Comparison of ENCODE assay signal across 3 cellular contexts in genomic region chr6:170525795-170526194, GRCh38.
TF ChIP-seq lines count a peak whose summit lies in the region.

No MANE protein-coding gene starts in this region.

TF ChIP-seq in HEK293T, 16 proteins besides CTCF, POLR2A, EP300 and RAD21:
- no peak for TF ChIP-seq FOXA1 (IDR thresholded peaks at IDR 0.05)
- no peak for TF ChIP-seq FOXM1 (IDR thresholded peaks at IDR 0.05; ENCODE audit: borderline replicate concordance)
- no peak for TF ChIP-seq SUZ12 (IDR thresholded peaks at IDR 0.05)
- peak; percentile 82 for TF ChIP-seq PKNOX1 (IDR thresholded peaks at IDR 0.05)
- no peak for TF ChIP-seq CTBP1 (IDR thresholded peaks at IDR 0.05; ENCODE audit: borderline replicate concordance)

TF ChIP-seq in H1, 55 proteins besides CTCF, POLR2A, EP300 and RAD21:
- TF ChIP-seq KDM1A (IDR thresholded peaks at IDR 0.05; ENCODE audit: borderline replicate concordance, low read length) = no peak
- TF ChIP-seq, protein P1, sequence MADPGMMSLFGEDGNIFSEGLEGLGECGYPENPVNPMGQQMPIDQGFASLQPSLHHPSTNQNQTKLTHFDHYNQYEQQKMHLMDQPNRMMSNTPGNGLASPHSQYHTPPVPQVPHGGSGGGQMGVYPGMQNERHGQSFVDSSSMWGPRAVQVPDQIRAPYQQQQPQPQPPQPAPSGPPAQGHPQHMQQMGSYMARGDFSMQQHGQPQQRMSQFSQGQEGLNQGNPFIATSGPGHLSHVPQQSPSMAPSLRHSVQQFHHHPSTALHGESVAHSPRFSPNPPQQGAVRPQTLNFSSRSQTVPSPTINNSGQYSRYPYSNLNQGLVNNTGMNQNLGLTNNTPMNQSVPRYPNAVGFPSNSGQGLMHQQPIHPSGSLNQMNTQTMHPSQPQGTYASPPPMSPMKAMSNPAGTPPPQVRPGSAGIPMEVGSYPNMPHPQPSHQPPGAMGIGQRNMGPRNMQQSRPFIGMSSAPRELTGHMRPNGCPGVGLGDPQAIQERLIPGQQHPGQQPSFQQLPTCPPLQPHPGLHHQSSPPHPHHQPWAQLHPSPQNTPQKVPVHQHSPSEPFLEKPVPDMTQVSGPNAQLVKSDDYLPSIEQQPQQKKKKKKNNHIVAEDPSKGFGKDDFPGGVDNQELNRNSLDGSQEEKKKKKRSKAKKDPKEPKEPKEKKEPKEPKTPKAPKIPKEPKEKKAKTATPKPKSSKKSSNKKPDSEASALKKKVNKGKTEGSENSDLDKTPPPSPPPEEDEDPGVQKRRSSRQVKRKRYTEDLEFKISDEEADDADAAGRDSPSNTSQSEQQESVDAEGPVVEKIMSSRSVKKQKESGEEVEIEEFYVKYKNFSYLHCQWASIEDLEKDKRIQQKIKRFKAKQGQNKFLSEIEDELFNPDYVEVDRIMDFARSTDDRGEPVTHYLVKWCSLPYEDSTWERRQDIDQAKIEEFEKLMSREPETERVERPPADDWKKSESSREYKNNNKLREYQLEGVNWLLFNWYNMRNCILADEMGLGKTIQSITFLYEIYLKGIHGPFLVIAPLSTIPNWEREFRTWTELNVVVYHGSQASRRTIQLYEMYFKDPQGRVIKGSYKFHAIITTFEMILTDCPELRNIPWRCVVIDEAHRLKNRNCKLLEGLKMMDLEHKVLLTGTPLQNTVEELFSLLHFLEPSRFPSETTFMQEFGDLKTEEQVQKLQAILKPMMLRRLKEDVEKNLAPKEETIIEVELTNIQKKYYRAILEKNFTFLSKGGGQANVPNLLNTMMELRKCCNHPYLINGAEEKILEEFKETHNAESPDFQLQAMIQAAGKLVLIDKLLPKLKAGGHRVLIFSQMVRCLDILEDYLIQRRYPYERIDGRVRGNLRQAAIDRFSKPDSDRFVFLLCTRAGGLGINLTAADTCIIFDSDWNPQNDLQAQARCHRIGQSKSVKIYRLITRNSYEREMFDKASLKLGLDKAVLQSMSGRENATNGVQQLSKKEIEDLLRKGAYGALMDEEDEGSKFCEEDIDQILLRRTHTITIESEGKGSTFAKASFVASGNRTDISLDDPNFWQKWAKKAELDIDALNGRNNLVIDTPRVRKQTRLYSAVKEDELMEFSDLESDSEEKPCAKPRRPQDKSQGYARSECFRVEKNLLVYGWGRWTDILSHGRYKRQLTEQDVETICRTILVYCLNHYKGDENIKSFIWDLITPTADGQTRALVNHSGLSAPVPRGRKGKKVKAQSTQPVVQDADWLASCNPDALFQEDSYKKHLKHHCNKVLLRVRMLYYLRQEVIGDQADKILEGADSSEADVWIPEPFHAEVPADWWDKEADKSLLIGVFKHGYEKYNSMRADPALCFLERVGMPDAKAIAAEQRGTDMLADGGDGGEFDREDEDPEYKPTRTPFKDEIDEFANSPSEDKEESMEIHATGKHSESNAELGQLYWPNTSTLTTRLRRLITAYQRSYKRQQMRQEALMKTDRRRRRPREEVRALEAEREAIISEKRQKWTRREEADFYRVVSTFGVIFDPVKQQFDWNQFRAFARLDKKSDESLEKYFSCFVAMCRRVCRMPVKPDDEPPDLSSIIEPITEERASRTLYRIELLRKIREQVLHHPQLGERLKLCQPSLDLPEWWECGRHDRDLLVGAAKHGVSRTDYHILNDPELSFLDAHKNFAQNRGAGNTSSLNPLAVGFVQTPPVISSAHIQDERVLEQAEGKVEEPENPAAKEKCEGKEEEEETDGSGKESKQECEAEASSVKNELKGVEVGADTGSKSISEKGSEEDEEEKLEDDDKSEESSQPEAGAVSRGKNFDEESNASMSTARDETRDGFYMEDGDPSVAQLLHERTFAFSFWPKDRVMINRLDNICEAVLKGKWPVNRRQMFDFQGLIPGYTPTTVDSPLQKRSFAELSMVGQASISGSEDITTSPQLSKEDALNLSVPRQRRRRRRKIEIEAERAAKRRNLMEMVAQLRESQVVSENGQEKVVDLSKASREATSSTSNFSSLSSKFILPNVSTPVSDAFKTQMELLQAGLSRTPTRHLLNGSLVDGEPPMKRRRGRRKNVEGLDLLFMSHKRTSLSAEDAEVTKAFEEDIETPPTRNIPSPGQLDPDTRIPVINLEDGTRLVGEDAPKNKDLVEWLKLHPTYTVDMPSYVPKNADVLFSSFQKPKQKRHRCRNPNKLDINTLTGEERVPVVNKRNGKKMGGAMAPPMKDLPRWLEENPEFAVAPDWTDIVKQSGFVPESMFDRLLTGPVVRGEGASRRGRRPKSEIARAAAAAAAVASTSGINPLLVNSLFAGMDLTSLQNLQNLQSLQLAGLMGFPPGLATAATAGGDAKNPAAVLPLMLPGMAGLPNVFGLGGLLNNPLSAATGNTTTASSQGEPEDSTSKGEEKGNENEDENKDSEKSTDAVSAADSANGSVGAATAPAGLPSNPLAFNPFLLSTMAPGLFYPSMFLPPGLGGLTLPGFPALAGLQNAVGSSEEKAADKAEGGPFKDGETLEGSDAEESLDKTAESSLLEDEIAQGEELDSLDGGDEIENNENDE (IDR thresholded peaks at IDR 0.05; ENCODE audit: insufficient replicate concordance, low read length) = no peak
- TF ChIP-seq RXRA (IDR thresholded peaks at IDR 0.05; ENCODE audit: insufficient read depth, low read depth, low read length) = no peak
- no peak for TF ChIP-seq TAF7 (optimal IDR thresholded peaks at IDR 0.05; ENCODE audit: borderline replicate concordance, low read depth, low read length)
- TF ChIP-seq ATF3 (IDR thresholded peaks at IDR 0.05; ENCODE audit: insufficient read depth, low read depth, low read length) = no peak
- no peak for TF ChIP-seq TBP (IDR thresholded peaks at IDR 0.05; ENCODE audit: low read depth, low read length)
- no peak for TF ChIP-seq JUND (IDR thresholded peaks at IDR 0.05; ENCODE audit: low read length)
- TF ChIP-seq KDM5A (IDR thresholded peaks at IDR 0.05; ENCODE audit: low read length) = no peak
- no peak for TF ChIP-seq RBBP5 (IDR thresholded peaks at IDR 0.05; ENCODE audit: borderline replicate concordance, low read depth, low read length)
- no peak for TF ChIP-seq MAFK (IDR thresholded peaks at IDR 0.05; ENCODE audit: low read depth, low read length)

TF ChIP-seq in neural cell, 6 proteins besides CTCF, POLR2A, EP300 and RAD21:
- TF ChIP-seq TAF1 (IDR thresholded peaks at IDR 0.05; ENCODE audit: low read depth) (no peak), EZH2 (IDR thresholded peaks at IDR 0.05; ENCODE audit: borderline replicate concordance, insufficient read depth, low read length, poor library complexity, severe bottlenecking) (no peak), REST (IDR thresholded peaks at IDR 0.05; ENCODE audit: borderline replicate concordance) (no peak), POLR2AphosphoS5 (IDR thresholded peaks at IDR 0.05) (no peak), MXI1 (conservative IDR thresholded peaks at IDR 0.05; ENCODE audit: poor library complexity, severe bottlenecking) (no peak)
